In genomic region chr16:53224932-53225533, GRCh38 we compare ENCODE assay signal across 13 cellular contexts.
DNase-seq lines count a peak whose midpoint lies in the region; ATAC-seq and TF ChIP-seq lines count a peak whose summit lies in the region.
"Had no signal": no experiment of that assay in that cellular context is flagged by ENCODE, and none has a peak within 500 bp of the region (broad histone marks: within the 10 kb centered on the region; RNA-seq: fewer than 3 reads in every experiment).

No MANE protein-coding gene starts in this region.

- peak overlapping the region; percentile 66 for H3K27ac ChIP-seq in ACC112 (ENCODE audit: low read depth, low read length)

- DNase-seq in HFFc6 (peak; percentile 28), SKM-1 (lab: John Stamatoyannopoulos, UW; ENCODE audit: unreplicated experiment) (peak; percentile 14), inferior parietal cortex (ENCODE audit: extremely low spot score) (peak; percentile 41), DMS79 treated with DMSO at 0.1 percent for 48 hours (lab: John Stamatoyannopoulos, UW) (no peak), T-cell (no peak)
- DNase-seq: activated CD8-positive, alpha-beta memory T cell treated with anti-CD3 and anti-CD28 coated beads, Interleukin-2, amount 10 ng/mL, durations not matched to agents 7 days and 5 days; amniotic stem cell; esophagus squamous epithelium; NCI-H226 had no signal

- H3K79me2 ChIP-seq in ACC112 (ENCODE audit: control insufficient read depth, insufficient read depth, low read length, unreplicated experiment) = peaks cover 31% of the 10 kb centered on the region

- H2AFZ ChIP-seq in ACC112 (ENCODE audit: low read length, unreplicated experiment) = no peak overlapping the region

- H3K27me3 Mint-ChIP-seq in HFFc6 (ENCODE audit: insufficient read depth) = no peaks in the 10 kb centered on the region
- no peaks in the 10 kb centered on the region for H3K27me3 Mint-ChIP-seq in T-cell
- H3K27me3 Mint-ChIP-seq: activated CD8-positive, alpha-beta memory T cell treated with anti-CD3 and anti-CD28 coated beads, Interleukin-2, amount 10 ng/mL, durations not matched to agents 7 days and 5 days had no signal

- CTCF ChIA-PET in T-cell (lab: Charles Lee) = no interaction called here

- no peak for TF ChIP-seq POLR2A in GM18505 (IDR thresholded peaks at IDR 0.05; ENCODE audit: borderline replicate concordance, extremely low read depth, insufficient read depth, insufficient read length)

- H3K27ac Mint-ChIP-seq in HFFc6 = peak overlapping the region; percentile 79
- H3K27ac Mint-ChIP-seq in T-cell = no peak overlapping the region
- H3K27ac Mint-ChIP-seq: activated CD8-positive, alpha-beta memory T cell treated with anti-CD3 and anti-CD28 coated beads, Interleukin-2, amount 10 ng/mL, durations not matched to agents 7 days and 5 days; T-helper 1 cell treated with Interleukin-12 subunit alpha and Interleukin-12 subunit beta and Interleukin-4 antibody, amounts not matched to agents 30 μg/mL and 1 μg/mL, for 36 hours had no signal

- H3K4me1 Mint-ChIP-seq in HFFc6 (ENCODE audit: low read depth) = peaks cover 13% of the 10 kb centered on the region
- no peaks in the 10 kb centered on the region for H3K4me1 Mint-ChIP-seq in T-cell
- H3K4me1 Mint-ChIP-seq: activated CD8-positive, alpha-beta memory T cell treated with anti-CD3 and anti-CD28 coated beads, Interleukin-2, amount 10 ng/mL, durations not matched to agents 7 days and 5 days had no signal

- ATAC-seq in T-cell (replicated peaks in 1 of 4) (no peak), HG03175 (IDR thresholded peaks at IDR 0.05; ENCODE audit: unreplicated experiment) (no peak), GM18505 (IDR thresholded peaks at IDR 0.05; ENCODE audit: unreplicated experiment) (no peak)
- ATAC-seq: activated CD8-positive, alpha-beta memory T cell treated with anti-CD3 and anti-CD28 coated beads, Interleukin-2, amount 10 ng/mL, durations not matched to agents 7 days and 5 days had no signal

- no peak overlapping the region for H3K4me3 Mint-ChIP-seq in HFFc6
- H3K4me3 Mint-ChIP-seq in T-cell = no peak overlapping the region
- H3K4me3 Mint-ChIP-seq: activated CD8-positive, alpha-beta memory T cell treated with anti-CD3 and anti-CD28 coated beads, Interleukin-2, amount 10 ng/mL, durations not matched to agents 7 days and 5 days; T-helper 1 cell treated with Interleukin-12 subunit alpha and Interleukin-12 subunit beta and Interleukin-4 antibody, amounts not matched to agents 30 μg/mL and 1 μg/mL, for 36 hours had no signal

- TF ChIP-seq CTCF in HFFc6 (IDR thresholded peaks at IDR 0.05) = no peak

- POLR2A ChIA-PET in T-cell (lab: Charles Lee) = no interaction called here

- H3K4me3 ChIP-seq in ACC112 (ENCODE audit: low read depth, low read length) = no peak overlapping the region
- H3K4me3 ChIP-seq: esophagus squamous epithelium had no signal

- peaks cover 54% of the 10 kb centered on the region for H3K36me3 ChIP-seq in ACC112 (ENCODE audit: insufficient read depth, low read length)

- H3K36me3 Mint-ChIP-seq in HFFc6 (ENCODE audit: low read depth) (peaks cover 11% of the 10 kb centered on the region), T-cell (peaks cover 17% of the 10 kb centered on the region)

- peaks cover 26% of the 10 kb centered on the region for H3K4me1 ChIP-seq in ACC112 (ENCODE audit: control insufficient read depth, insufficient read depth, low read length, unreplicated experiment)

- no peaks in the 10 kb centered on the region for H3K27me3 ChIP-seq in ACC112 (ENCODE audit: insufficient read depth, low read length)
- H3K27me3 ChIP-seq: esophagus squamous epithelium had no signal

- H3K9me3 Mint-ChIP-seq in HFFc6 (no peaks in the 10 kb centered on the region), T-cell (no peaks in the 10 kb centered on the region)
- H3K9me3 Mint-ChIP-seq: T-helper 1 cell treated with Interleukin-12 subunit alpha and Interleukin-12 subunit beta and Interleukin-4 antibody, amounts not matched to agents 30 μg/mL and 1 μg/mL, for 36 hours had no signal

Comparison
In these comparisons a context has a peak if more than half of its experiments do, and no peak if none do; other contexts are left out.
1. DNase-seq: peak in HFFc6 (single experiment), SKM-1 (single experiment) and inferior parietal cortex (single experiment); none in DMS79 treated with DMSO at 0.1 percent for 48 hours (single experiment) and T-cell (0 of 34).